Comparison of ENCODE assay signal across 11 cellular contexts in the genomic region with DNA sequence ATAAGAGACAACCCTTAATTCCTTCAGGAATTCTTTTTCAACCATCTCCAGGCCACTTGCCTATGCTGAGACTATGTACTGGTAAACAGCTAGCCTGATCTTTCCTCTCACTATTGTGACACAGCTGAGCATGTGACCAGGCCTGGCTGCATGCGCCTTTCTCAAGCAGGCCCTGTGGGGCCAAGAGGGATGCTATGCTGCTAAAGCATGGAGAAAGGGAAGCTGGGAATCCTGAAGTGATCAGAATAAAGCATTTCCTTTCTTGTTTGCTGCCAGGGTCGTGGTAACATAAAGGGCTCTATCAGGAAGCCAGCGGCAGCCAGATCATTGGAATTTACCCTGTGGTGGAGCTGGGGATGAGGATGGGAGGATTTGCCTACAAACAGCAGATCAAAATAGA. TPM values are rescaled to one million over a fixed set of nuclear protein-coding genes. Genes with fewer than 3 reads are reported as not detected.
DNase-seq lines count a peak whose midpoint lies in the region; ATAC-seq and TF ChIP-seq lines count a peak whose summit lies in the region.
"Had no signal": no experiment of that assay in that cellular context is flagged by ENCODE, and none has a peak within 500 bp of the region (broad histone marks: within the 10 kb centered on the region; RNA-seq: fewer than 3 reads in every experiment).

No MANE protein-coding gene starts in this region.

- no peaks in the 10 kb centered on the region for H3K9me3 ChIP-seq in ascending aorta
- H3K9me3 ChIP-seq in thyroid gland: no peaks in the 10 kb centered on the region

- peak overlapping the region; percentile 90 to 95 (median 92) for H3K27ac Mint-ChIP-seq in nephron
- H3K27ac Mint-ChIP-seq: stimulated activated naive CD8-positive, alpha-beta T cell treated with anti-CD3 and anti-CD28 coated beads, Interleukin-15, Interleukin-2, amounts not matched to agents 100 ng/mL and 50 ng/mL, for 24 hours had no signal

- H3K27me3 Mint-ChIP-seq in nephron (ENCODE audit: low read depth): no peaks in the 10 kb centered on the region
- H3K27me3 Mint-ChIP-seq: stimulated activated naive CD8-positive, alpha-beta T cell treated with anti-CD3 and anti-CD28 coated beads, Interleukin-15, Interleukin-2, amounts not matched to agents 100 ng/mL and 50 ng/mL, for 24 hours had no signal

- H3K27ac ChIP-seq in ascending aorta (peak overlapping the region; percentile 3 to 28), thyroid gland (peak overlapping the region in 2 of 3 donors; percentile 54)

- H3K4me1 ChIP-seq in ascending aorta (peaks cover 10 to 20% of the 10 kb centered on the region in 2 donors), thyroid gland (peaks cover 0 to 16% of the 10 kb centered on the region in 2 donors)

- H3K9me3 Mint-ChIP-seq in nephron: no peaks in the 10 kb centered on the region
- H3K9me3 Mint-ChIP-seq: stimulated activated naive CD8-positive, alpha-beta T cell treated with anti-CD3 and anti-CD28 coated beads, Interleukin-15, Interleukin-2, amounts not matched to agents 100 ng/mL and 50 ng/mL, for 24 hours had no signal

- peaks cover 55% of the 10 kb centered on the region for H3K4me1 Mint-ChIP-seq in nephron

- intact Hi-C loops in ascending aorta (cut with DNase I): no loop called here
- intact Hi-C loops in thyroid gland (cut with DNase I): no loop called here

- H3K4me3 ChIP-seq in ascending aorta: no peak overlapping the region
- no peak overlapping the region for H3K4me3 ChIP-seq in thyroid gland (replicated peaks in 1 of 3)

- WGBS in thyroid gland, 2 donors: 51 to 59% methylated on average over 3 of the region's 3 CpGs

- H3K36me3 ChIP-seq in ascending aorta: no peaks in the 10 kb centered on the region
- H3K36me3 ChIP-seq in thyroid gland: no peaks in the 10 kb centered on the region

- no peak overlapping the region for H3K4me3 Mint-ChIP-seq in nephron
- H3K4me3 Mint-ChIP-seq: stimulated activated naive CD8-positive, alpha-beta T cell treated with anti-CD3 and anti-CD28 coated beads, Interleukin-15, Interleukin-2, amounts not matched to agents 100 ng/mL and 50 ng/mL, for 24 hours had no signal

- DNase-seq in ascending aorta (ENCODE audit: low spot score in 2 of 2) (peak in 1 of 2 donors; percentile 14), globus pallidus (ENCODE audit: low spot score) (peak; percentile 26), thyroid gland (peak; percentile 45 to 50), NCI-H2196 treated with DMSO at 0.1 percent for 48 hours (lab: John Stamatoyannopoulos, UW; ENCODE audit: unreplicated experiment) (no peak), NCI-H69 (lab: John Stamatoyannopoulos, UW) (no peak), GM20000 (ENCODE audit: low spot score) (no peak)
- DNase-seq: activated T-cell treated with anti-CD3 and anti-CD28 coated beads, Interleukin-2, amount 50 U/mL, for 48 hours; PC-3 had no signal

- H3K36me3 Mint-ChIP-seq in nephron (ENCODE audit: low read depth): no peaks in the 10 kb centered on the region

- TF ChIP-seq CTCF in ascending aorta (IDR thresholded peaks at IDR 0.05): no peak
- no peak for TF ChIP-seq CTCF in nephron (IDR thresholded peaks at IDR 0.05; ENCODE audit: unreplicated experiment in 3 of 3)
- no peak for TF ChIP-seq CTCF in thyroid gland (IDR thresholded peaks at IDR 0.05)
- TF ChIP-seq CTCF in GM20000 (IDR thresholded peaks at IDR 0.05; ENCODE audit: extremely low read depth, missing control alignments): no peak

- no peak for TF ChIP-seq POLR2A in thyroid gland (IDR thresholded peaks at IDR 0.05)

- ATAC-seq in HG03045 (IDR thresholded peaks at IDR 0.05; ENCODE audit: unreplicated experiment): no peak
- ATAC-seq: PC-3 had no signal

- no peaks in the 10 kb centered on the region for H3K27me3 ChIP-seq in ascending aorta
- no peaks in the 10 kb centered on the region for H3K27me3 ChIP-seq in thyroid gland

RNA-seq across cellular contexts. Expression of gene LCLAT1, which starts 29.8 kb away (rescaled TPM):
- total RNA-seq in ascending aorta: 9.8 TPM
- total RNA-seq in thyroid gland: 10 to 100 TPM; 47.3 to 68.7 (median 54.1) TPM

Comparison
In these comparisons a context has a peak if more than half of its experiments do, and no peak if none do; other contexts are left out.
1. DNase-seq: peak in globus pallidus (single experiment) and thyroid gland (2 of 2); none in NCI-H2196 treated with DMSO at 0.1 percent for 48 hours (single experiment), NCI-H69 (single experiment) and GM20000 (single experiment).